Comparison of ENCODE assay signal across 8 cellular contexts in the genomic region with DNA sequence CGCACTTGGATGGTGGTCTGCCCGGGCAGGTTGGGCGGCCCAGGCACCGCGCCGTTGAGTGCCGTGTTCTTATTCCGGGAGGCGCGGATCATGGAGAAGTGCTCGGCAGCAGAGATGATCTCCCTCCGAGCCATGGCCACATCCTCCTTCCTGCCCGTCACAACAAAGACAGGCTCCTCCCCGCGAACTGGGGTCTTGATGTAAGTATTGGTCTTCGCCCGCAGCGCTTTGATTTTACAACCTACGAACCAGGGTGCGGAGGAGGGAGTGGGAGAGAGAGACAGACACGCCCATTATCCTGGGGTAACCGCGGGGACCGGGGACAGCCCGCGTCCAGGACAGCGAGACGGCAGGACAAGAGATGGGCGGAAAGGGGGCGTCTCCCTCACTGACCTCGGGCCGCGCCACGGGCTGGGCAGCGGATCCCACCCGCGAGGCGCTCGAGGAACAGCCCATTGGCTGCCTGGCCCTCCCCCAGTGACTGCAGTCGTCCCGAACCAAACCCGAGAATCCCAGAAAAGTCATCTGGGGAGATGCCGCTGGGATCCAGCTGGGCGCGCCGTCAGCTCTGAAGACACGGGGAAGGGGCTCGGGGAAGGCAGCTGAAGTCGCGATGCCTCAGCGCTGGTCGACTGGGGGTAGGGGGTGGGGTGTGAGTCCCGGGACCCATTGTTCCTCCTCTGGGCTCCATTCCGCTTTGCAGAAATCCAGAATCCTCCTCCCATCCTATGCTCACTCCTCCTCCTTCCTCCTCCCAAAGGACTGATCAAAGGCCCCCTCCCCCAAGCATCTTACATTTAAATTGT. TPM values are rescaled to one million over a fixed set of nuclear protein-coding genes. Genes with fewer than 3 reads are reported as not detected.
DNase-seq lines count a peak whose midpoint lies in the region; ATAC-seq and TF ChIP-seq lines count a peak whose summit lies in the region.

No MANE protein-coding gene starts in this region.

- intact Hi-C loops in uterus (cut with DNase I; ENCODE audit: low total_unique reads) = no loop called here

- no peak for TF ChIP-seq POLR2A in uterus (IDR thresholded peaks at IDR 0.05)

- TF ChIP-seq CTCF in fibroblast of pulmonary artery (IDR thresholded peaks at IDR 0.05; ENCODE audit: low read length, missing control alignments) (no peak), uterus (IDR thresholded peaks at IDR 0.05) (no peak)

- peaks cover 21% of the 10 kb centered on the region for H3K4me1 Mint-ChIP-seq in activated T-cell treated with anti-CD3 and anti-CD28 coated beads, Interleukin-2, amount 50 U/mL, for 72 hours (ENCODE audit: low read depth)
- peaks cover 5 to 15% of the 10 kb centered on the region in 2 donors for H3K4me1 Mint-ChIP-seq in natural killer cell treated with Interleukin-12 subunit alpha and Interleukin-12 subunit beta and Interleukin-15 and Interleukin-18, amount 100 ng/mL, for 72 hours (ENCODE audit: low read depth in 2 of 2)

- H3K4me1 ChIP-seq in uterus = peaks cover 0 to 9% of the 10 kb centered on the region in 2 donors

- no peaks in the 10 kb centered on the region for H3K9me3 ChIP-seq in uterus

- H3K4me3 ChIP-seq in fibroblast of pulmonary artery (replicated peaks; ENCODE audit: low read depth, low read length) (peak overlapping the region; percentile 83), uterus (peak overlapping the region; percentile 55 to 70)

- H3K4me3 Mint-ChIP-seq in activated T-cell treated with anti-CD3 and anti-CD28 coated beads, Interleukin-2, amount 50 U/mL, for 72 hours = peak overlapping the region; percentile 92 to 94
- peak overlapping the region; percentile 74 for H3K4me3 Mint-ChIP-seq in natural killer cell treated with Interleukin-12 subunit alpha and Interleukin-12 subunit beta and Interleukin-15 and Interleukin-18, amount 100 ng/mL, for 72 hours

- no peaks in the 10 kb centered on the region for H3K36me3 ChIP-seq in uterus

- H3K27me3 ChIP-seq in uterus = no peaks in the 10 kb centered on the region

- H3K27me3 Mint-ChIP-seq in activated T-cell treated with anti-CD3 and anti-CD28 coated beads, Interleukin-2, amount 50 U/mL, for 72 hours (ENCODE audit: low read depth) = peaks cover 20% of the 10 kb centered on the region
- H3K27me3 Mint-ChIP-seq in natural killer cell treated with Interleukin-12 subunit alpha and Interleukin-12 subunit beta and Interleukin-15 and Interleukin-18, amount 100 ng/mL, for 72 hours = peaks cover 0 to 4% of the 10 kb centered on the region in 2 donors

- H3K27ac ChIP-seq in uterus = peak overlapping the region; percentile 86 to 93

- H3K36me3 Mint-ChIP-seq in activated T-cell treated with anti-CD3 and anti-CD28 coated beads, Interleukin-2, amount 50 U/mL, for 72 hours (ENCODE audit: insufficient read depth in 2 of 2) = no peaks in the 10 kb centered on the region
- H3K36me3 Mint-ChIP-seq in natural killer cell treated with Interleukin-12 subunit alpha and Interleukin-12 subunit beta and Interleukin-15 and Interleukin-18, amount 100 ng/mL, for 72 hours = no peaks in the 10 kb centered on the region

- H3K9me3 Mint-ChIP-seq in activated T-cell treated with anti-CD3 and anti-CD28 coated beads, Interleukin-2, amount 50 U/mL, for 72 hours = no peaks in the 10 kb centered on the region
- H3K9me3 Mint-ChIP-seq in natural killer cell treated with Interleukin-12 subunit alpha and Interleukin-12 subunit beta and Interleukin-15 and Interleukin-18, amount 100 ng/mL, for 72 hours = no peaks in the 10 kb centered on the region

- no peak for ATAC-seq in activated T-cell treated with anti-CD3 and anti-CD28 coated beads, Interleukin-2, amount 50 U/mL, for 72 hours (replicated peaks in 1 of 2)
- no peak for ATAC-seq in natural killer cell treated with Interleukin-12 subunit alpha and Interleukin-12 subunit beta and Interleukin-15 and Interleukin-18, amount 100 ng/mL, for 72 hours
- ATAC-seq in GM21447 (IDR thresholded peaks at IDR 0.05; ENCODE audit: unreplicated experiment) = no peak

- no peak overlapping the region for H3K27ac Mint-ChIP-seq in activated T-cell treated with anti-CD3 and anti-CD28 coated beads, Interleukin-2, amount 50 U/mL, for 72 hours
- H3K27ac Mint-ChIP-seq in natural killer cell treated with Interleukin-12 subunit alpha and Interleukin-12 subunit beta and Interleukin-15 and Interleukin-18, amount 100 ng/mL, for 72 hours = no peak overlapping the region

- peak; percentile 11 for DNase-seq in NCI-H1105 treated with DMSO at 0.1 percent for 48 hours (lab: John Stamatoyannopoulos, UW)
- no peak for DNase-seq in NCI-H1105 (lab: John Stamatoyannopoulos, UW)
- DNase-seq in NCI-H2227 treated with DMSO at 0.1 percent for 48 hours (lab: John Stamatoyannopoulos, UW) = peak; percentile 71
- DNase-seq in activated T-cell treated with anti-CD3 and anti-CD28 coated beads, Interleukin-2, amount 50 U/mL, for 72 hours = peak; percentile 28 to 48
- peak; percentile 74 for DNase-seq in fibroblast of pulmonary artery (ENCODE audit: low read depth)
- no peak for DNase-seq in natural killer cell treated with Interleukin-12 subunit alpha and Interleukin-12 subunit beta and Interleukin-15 and Interleukin-18, amount 100 ng/mL, for 72 hours (ENCODE audit: low spot score)
- peak; percentile 36 to 49 for DNase-seq in uterus

RNA-seq across cellular contexts. Expression of a gene that starts 1.2 kb away (rescaled TPM):
- 1 to 10 TPM in 1 of 2 donors, under 1 TPM in 1; 0.72 to 1.4 TPM for total RNA-seq in activated T-cell treated with anti-CD3 and anti-CD28 coated beads, Interleukin-2, amount 50 U/mL, for 72 hours
- total RNA-seq in natural killer cell treated with Interleukin-12 subunit alpha and Interleukin-12 subunit beta and Interleukin-15 and Interleukin-18, amount 100 ng/mL, for 72 hours = under 1 TPM; 0.67 to 0.83 TPM
- total RNA-seq in uterus = 10 to 100 TPM in 1 of 4 donors, 1 to 10 TPM in 1, under 1 TPM in 2; 0.26 to 27.7 (median 1.5) TPM

Comparison
In these comparisons a context has a peak if more than half of its experiments do, and no peak if none do; other contexts are left out.
1. DNase-seq: peak in NCI-H1105 treated with DMSO at 0.1 percent for 48 hours (single experiment), NCI-H2227 treated with DMSO at 0.1 percent for 48 hours (single experiment), activated T-cell treated with anti-CD3 and anti-CD28 coated beads, Interleukin-2, amount 50 U/mL, for 72 hours (2 of 2), fibroblast of pulmonary artery (single experiment) and uterus (2 of 2); none in NCI-H1105 (single experiment) and natural killer cell treated with Interleukin-12 subunit alpha and Interleukin-12 subunit beta and Interleukin-15 and Interleukin-18, amount 100 ng/mL, for 72 hours (single experiment).